10 cellular contexts compared by ENCODE assay signal in the genomic region with DNA sequence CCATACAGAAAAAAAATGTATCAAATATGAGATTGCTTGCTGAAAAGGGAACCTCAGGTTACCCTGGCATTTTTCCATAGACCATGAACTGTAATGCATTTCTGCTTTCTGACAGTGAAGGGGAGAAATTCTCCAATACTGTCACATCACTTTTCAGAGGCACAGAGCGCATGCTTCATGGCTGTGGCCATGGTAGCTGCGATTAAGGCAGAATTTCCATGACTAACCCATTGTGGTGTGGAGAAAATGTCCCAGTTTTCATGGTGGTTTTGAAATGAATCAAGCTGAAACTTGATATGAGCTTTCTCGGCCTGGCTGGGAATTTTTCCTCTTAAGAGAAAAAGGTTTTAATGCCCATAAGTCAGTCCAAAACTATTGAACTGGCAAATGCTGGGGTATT. TPM values are rescaled to one million over a fixed set of nuclear protein-coding genes. Genes with fewer than 3 reads are reported as not detected.
DNase-seq lines count a peak whose midpoint lies in the region; ATAC-seq and TF ChIP-seq lines count a peak whose summit lies in the region.
"Had no signal": no experiment of that assay in that cellular context is flagged by ENCODE, and none has a peak within 500 bp of the region (broad histone marks: within the 10 kb centered on the region; RNA-seq: fewer than 3 reads in every experiment).

No MANE protein-coding gene starts in this region.

- peak overlapping the region; percentile 89 for H3K27ac Mint-ChIP-seq in T-helper 17 cell

- no peak overlapping the region for H3K4me3 Mint-ChIP-seq in T-helper 17 cell

- H3K4me3 ChIP-seq in foreskin fibroblast (ENCODE audit: low read depth in 1 of 2, low read length in 2 of 2), result no peak overlapping the region

- peak; percentile 60 for DNase-seq in AG09319 (ENCODE audit: extremely low read depth, low read depth)
- DNase-seq in T-helper 17 cell, result no peak
- peak; percentile 41 to 61 for DNase-seq in foreskin fibroblast
- DNase-seq in HuH-7 (ENCODE audit: low spot score), result no peak
- no peak for DNase-seq in retina
- no peak for DNase-seq in inferior parietal cortex (ENCODE audit: extremely low spot score)
- DNase-seq in COR-L47 (lab: John Stamatoyannopoulos, UW), result no peak
- DNase-seq: occipital lobe had no signal

- H3K4me1 Mint-ChIP-seq in T-helper 17 cell, result peaks cover 24% of the 10 kb centered on the region

- ATAC-seq in GM21529 (IDR thresholded peaks at IDR 0.05; ENCODE audit: unreplicated experiment), result peak; percentile 50
- no peak for ATAC-seq in T-helper 17 cell
- ATAC-seq: HCT116 had no signal

- H3K9me3 ChIP-seq in T-helper 17 cell (ENCODE audit: control insufficient read depth, low read length, poor library complexity, severe bottlenecking), result no peaks in the 10 kb centered on the region

- H3K27me3 Mint-ChIP-seq in T-helper 17 cell, result no peaks in the 10 kb centered on the region

- TF ChIP-seq CTCF in AG09319 (IDR thresholded peaks at IDR 0.05; ENCODE audit: low read depth, low read length), result no peak
- no peak for TF ChIP-seq CTCF in foreskin fibroblast (IDR thresholded peaks at IDR 0.05; ENCODE audit: low read depth, low read length)

- peaks cover 2% of the 10 kb centered on the region for H3K36me3 Mint-ChIP-seq in T-helper 17 cell (ENCODE audit: low read depth)

RNA-seq across cellular contexts. Expression of a gene that starts 39.5 kb away (rescaled TPM):
- total RNA-seq in T-helper 17 cell, result under 1 TPM in 1 of 2 donors, not detected in 1; 0.16 TPM

Comparison
In these comparisons a context has a peak if more than half of its experiments do, and no peak if none do; other contexts are left out.
1. DNase-seq: peak in AG09319 (single experiment) and foreskin fibroblast (2 of 2); none in T-helper 17 cell (0 of 3), HuH-7 (single experiment), retina (single experiment), inferior parietal cortex (single experiment) and COR-L47 (single experiment).